In genomic region chr6:108531332-108531731, GRCh38 we compare ENCODE assay signal across 1 cellular context.
TF ChIP-seq lines count a peak whose summit lies in the region.

No MANE protein-coding gene starts in this region.

TF ChIP-seq in H1, 55 proteins besides CTCF, POLR2A, EP300 and RAD21:
- TF ChIP-seq EZH2 (IDR thresholded peaks at IDR 0.05; ENCODE audit: low read depth, low read length, severe bottlenecking) (no peak), CEBPB (IDR thresholded peaks at IDR 0.05; ENCODE audit: low read depth, low read length) (no peak), FOSL1 (IDR thresholded peaks at IDR 0.05; ENCODE audit: insufficient read depth, low read depth, low read length) (no peak), TBP (IDR thresholded peaks at IDR 0.05; ENCODE audit: low read depth, low read length) (no peak), POLR2AphosphoS5 (IDR thresholded peaks at IDR 0.05; ENCODE audit: low read depth, low read length) (no peak), CHD7 (IDR thresholded peaks at IDR 0.05; ENCODE audit: insufficient replicate concordance, low read length) (no peak), RXRA (IDR thresholded peaks at IDR 0.05; ENCODE audit: insufficient read depth, low read depth, low read length) (no peak), ZNF274 (IDR thresholded peaks at IDR 0.05; ENCODE audit: borderline replicate concordance, extremely low read depth, low read length) (no peak), CBX5 (IDR thresholded peaks at IDR 0.05; ENCODE audit: low read depth, low read length) (no peak), E2F6 (IDR thresholded peaks at IDR 0.05) (no peak), BACH1 (IDR thresholded peaks at IDR 0.05; ENCODE audit: low read length) (no peak), HDAC6 (IDR thresholded peaks at IDR 0.05; ENCODE audit: low read depth, low read length) (no peak), NRF1 (IDR thresholded peaks at IDR 0.05; ENCODE audit: low read depth, low read length) (no peak), ASH2L (IDR thresholded peaks at IDR 0.05; ENCODE audit: low read length) (no peak), CHD2 (IDR thresholded peaks at IDR 0.05; ENCODE audit: low read length) (no peak), ATF3 (IDR thresholded peaks at IDR 0.05; ENCODE audit: insufficient read depth, low read depth, low read length) (no peak), HDAC2 (IDR thresholded peaks at IDR 0.05; ENCODE audit: borderline replicate concordance in 1 of 2, low read depth in 2 of 2, low read length in 2 of 2) (no peak), PHF8 (conservative IDR thresholded peaks at IDR 0.05; ENCODE audit: low read depth, low read length) (no peak), TEAD4 (IDR thresholded peaks at IDR 0.05; ENCODE audit: low read depth, low read length) (no peak), GTF2F1 (IDR thresholded peaks at IDR 0.05; ENCODE audit: borderline replicate concordance, low read depth, low read length) (no peak)
TF ChIP-seq in H1: peak in this region for 0.
